In the genomic region with DNA sequence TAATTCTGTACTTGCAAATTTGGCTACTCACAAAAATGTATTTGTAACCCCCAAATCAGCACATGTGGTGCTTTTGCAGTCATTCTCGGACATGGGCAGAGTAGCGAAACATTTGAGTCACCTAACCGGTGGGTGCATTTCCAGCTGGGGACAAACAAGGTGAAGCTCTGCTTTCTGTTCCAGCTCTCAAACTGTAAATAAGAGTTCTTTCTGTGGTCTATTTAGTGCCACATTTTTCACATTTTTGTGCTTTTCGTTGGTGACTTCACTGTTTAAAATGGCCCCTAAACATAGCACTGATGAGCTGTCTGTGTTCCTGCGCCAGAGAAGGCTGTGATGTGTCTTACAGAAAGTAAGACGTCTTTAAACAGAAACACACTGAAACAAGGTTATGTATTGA, we compare ENCODE assay signal across 21 cellular contexts.
"Had no signal": no experiment of that assay in that cellular context is flagged by ENCODE, and none has a peak within 500 bp of the region (broad histone marks: within the 10 kb centered on the region; RNA-seq: fewer than 3 reads in every experiment).

No MANE protein-coding gene starts in this region.

- H3K27ac Mint-ChIP-seq: activated T-cell treated with anti-CD3 and anti-CD28 coated beads, Interleukin-2, amount 50 U/mL, for 24 hours; brain; nephron; progenitor cell of endocrine pancreas; T-helper 1 cell treated with Interleukin-12 subunit alpha and Interleukin-12 subunit beta and Interleukin-4 antibody, amounts not matched to agents 30 μg/mL and 1 μg/mL, for 36 hours had no signal

- H3K9me3 Mint-ChIP-seq: activated T-cell treated with anti-CD3 and anti-CD28 coated beads, Interleukin-2, amount 50 U/mL, for 24 hours; central memory CD8-positive, alpha-beta T cell; nephron; T-helper 1 cell treated with Interleukin-12 subunit alpha and Interleukin-12 subunit beta and Interleukin-4 antibody, amounts not matched to agents 30 μg/mL and 1 μg/mL, for 36 hours had no signal

- H3K79me2 ChIP-seq: hepatocyte had no signal

- H3K4me1 Mint-ChIP-seq: central memory CD8-positive, alpha-beta T cell had no signal

- H3K27ac ChIP-seq: esophagus squamous epithelium, hepatocyte, right atrium auricular region, skin epidermis, suprapubic skin, upper lobe of left lung, WERI-Rb-1 had no signal

- H2AFZ ChIP-seq: hepatocyte had no signal

- H3K4me3 Mint-ChIP-seq: activated T-cell treated with anti-CD3 and anti-CD28 coated beads, Interleukin-2, amount 50 U/mL, for 24 hours; brain; central memory CD8-positive, alpha-beta T cell; nephron; T-helper 1 cell treated with Interleukin-12 subunit alpha and Interleukin-12 subunit beta and Interleukin-4 antibody, amounts not matched to agents 30 μg/mL and 1 μg/mL, for 36 hours had no signal

- H3K27me3 ChIP-seq: hepatocyte, right atrium auricular region, upper lobe of left lung had no signal

- H3K36me3 ChIP-seq: esophagus squamous epithelium, right atrium auricular region, suprapubic skin, upper lobe of left lung, WERI-Rb-1 had no signal

- H3K36me3 Mint-ChIP-seq: brain had no signal

- H3K4me3 ChIP-seq: esophagus squamous epithelium, hepatocyte, right atrium auricular region, skin epidermis, suprapubic skin, upper lobe of left lung had no signal

- H3K4me2 ChIP-seq: hepatocyte had no signal

- DNase-seq: activated CD4-positive, alpha-beta T cell treated with anti-CD3 and anti-CD28 coated beads, Interleukin-2, amount 50 U/mL, for 48 hours; activated effector memory CD4-positive, alpha-beta T cell treated with Interleukin-2 at 50 U/mL for 16 hours; activated naive CD4-positive, alpha-beta T cell treated with anti-CD3 and anti-CD28 coated beads, Interleukin-2, amount 50 U/mL, for 16 hours; activated T-cell treated with anti-CD3 and anti-CD28 coated beads, Interleukin-2, amount 50 U/mL, for 24 hours; effector CD8-positive, alpha-beta T cell; esophagus squamous epithelium; occipital lobe; stimulated activated CD4-positive, alpha-beta T cell treated with anti-CD3 and anti-CD28 coated beads, Interleukin-4, amount 100 ng/mL, for 24 hours; stimulated activated naive CD4-positive, alpha-beta T cell treated with Interleukin-2 at 50 U/mL for 16 hours; upper lobe of left lung; WERI-Rb-1 had no signal

- H3K9me3 ChIP-seq: esophagus squamous epithelium, right atrium auricular region, suprapubic skin, upper lobe of left lung had no signal

- H3K4me1 ChIP-seq: esophagus squamous epithelium, right atrium auricular region, suprapubic skin had no signal

- FAIRE-seq: endothelial cell of umbilical vein had no signal
